Comparison of ENCODE assay signal across 1 cellular context in genomic region chr1:165898837-165899236, GRCh38.
A peak's percentile ranks its signal among the peaks of the same experiment; 100 is the strongest.
TF ChIP-seq lines count a peak whose summit lies in the region.

No MANE protein-coding gene starts in this region.

TF ChIP-seq in SK-N-SH, 30 proteins besides CTCF, POLR2A, EP300 and RAD21 (continued from another document):
- TF ChIP-seq GATA2 (CRISPR knock-in tag; IDR thresholded peaks at IDR 0.05) (no peak), RCOR1 (IDR thresholded peaks at IDR 0.05; ENCODE audit: low read length) (no peak), TAF1 (IDR thresholded peaks at IDR 0.05; ENCODE audit: borderline replicate concordance, low read depth, low read length) (0 out of 2 replicates have a peak, but pooled peaks have one; percentile 31), POLR2AphosphoS5 (IDR thresholded peaks at IDR 0.05; ENCODE audit: low read depth, low read length) (peak; percentile 84; the same call in 1 of the 2 replicates), NFIC (IDR thresholded peaks at IDR 0.05; ENCODE audit: borderline replicate concordance) (peak; percentile 64), FOSL2 (IDR thresholded peaks at IDR 0.05; ENCODE audit: borderline replicate concordance, low read depth) (peak; percentile 93), CHD2 (IDR thresholded peaks at IDR 0.05; ENCODE audit: low read length, partially characterized antibody) (no peak), GABPA (IDR thresholded peaks at IDR 0.05; ENCODE audit: low read depth) (0 out of 2 replicates have a peak, but pooled peaks have one; percentile 21), SIN3A (IDR thresholded peaks at IDR 0.05; ENCODE audit: borderline replicate concordance, low read depth, low read length) (peak; percentile 96), FOXJ3 (CRISPR knock-in tag; IDR thresholded peaks at IDR 0.05) (no peak), TCF12 (IDR thresholded peaks at IDR 0.05) (peak; percentile 97), MEF2A (IDR thresholded peaks at IDR 0.05; ENCODE audit: borderline replicate concordance, low read depth) (peak; percentile 40; the same call in 1 of the 2 replicates), USF2 (IDR thresholded peaks at IDR 0.05; ENCODE audit: borderline replicate concordance, low read depth, low read length) (no peak), TEAD4 (IDR thresholded peaks at IDR 0.05; ENCODE audit: borderline replicate concordance, insufficient read depth) (peak; percentile 97), IRF3 (IDR thresholded peaks at IDR 0.05; ENCODE audit: low read depth, low read length) (no peak), YY1 (IDR thresholded peaks at IDR 0.05; ENCODE audit: low read depth) (no peak), FOXM1 (IDR thresholded peaks at IDR 0.05; ENCODE audit: low read depth) (0 out of 2 replicates have a peak, but pooled peaks have one; percentile 37), MAX (IDR thresholded peaks at IDR 0.05; ENCODE audit: low read depth) (peak; percentile 94), ZBTB33 (IDR thresholded peaks at IDR 0.05; ENCODE audit: borderline replicate concordance, low read depth) (peak; percentile 63; the same call in 1 of the 2 replicates), MXI1 (IDR thresholded peaks at IDR 0.05; ENCODE audit: low read depth, low read length) (no peak)
